Comparison of ENCODE assay signal across 9 cellular contexts in genomic region chr9:69149321-69149807, GRCh38. TPM values are rescaled to one million over a fixed set of nuclear protein-coding genes. Genes with fewer than 3 reads are reported as not detected.
DNase-seq lines count a peak whose midpoint lies in the region; ATAC-seq, FAIRE-seq and TF ChIP-seq lines count a peak whose summit lies in the region.
"Had no signal": no experiment of that assay in that cellular context is flagged by ENCODE, and none has a peak within 500 bp of the region (broad histone marks: within the 10 kb centered on the region; RNA-seq: fewer than 3 reads in every experiment).

No MANE protein-coding gene starts in this region.

- no peaks in the 10 kb centered on the region for H3K9me3 Mint-ChIP-seq in Calu3 (ENCODE audit: low read depth, unreplicated experiment)

- ATAC-seq in Panc1 (peak; percentile 53; the same call in 1 of the 2 replicates), pancreas (peak; percentile 66 to 77 (median 74)), GM21529 (IDR thresholded peaks at IDR 0.05; ENCODE audit: unreplicated experiment) (no peak)

- H3K4me3 ChIP-seq in Panc1 (ENCODE audit: low read depth in 2 of 2, low read length in 2 of 2) (no peak overlapping the region), fibroblast of pulmonary artery (replicated peaks; ENCODE audit: low read depth, low read length) (peak overlapping the region; percentile 26), pancreas (no peak overlapping the region)
- H3K4me3 ChIP-seq: transverse colon had no signal

- DNase-seq in EH (ENCODE audit: low read depth) (peak; percentile 63), Panc1 (ENCODE audit: low read depth, low spot score) (no peak), fibroblast of pulmonary artery (ENCODE audit: low read depth) (peak; percentile 84), pancreas (no peak), T1000 (lab: John Stamatoyannopoulos, UW) (no peak), COR-L47 (lab: John Stamatoyannopoulos, UW) (no peak), Calu3 (no peak)
- DNase-seq: transverse colon had no signal

- BruUV-seq in Panc1 (replicated peaks; lab: Mats Ljungman, UMichigan) (no TSS peak), Calu3 (replicated peaks; lab: Mats Ljungman, UMichigan) (no TSS peak)

- H3K36me3 ChIP-seq in Panc1 (ENCODE audit: control insufficient read depth, insufficient read depth, low read length) (no peaks in the 10 kb centered on the region), pancreas (no peaks in the 10 kb centered on the region)
- H3K36me3 ChIP-seq: transverse colon had no signal

- 17 to 25% methylated on average over 7 of the region's 7 CpGs for WGBS in pancreas, 2 donors

- peaks cover 9% of the 10 kb centered on the region for H3K4me1 Mint-ChIP-seq in Calu3 (ENCODE audit: low read depth, unreplicated experiment)

- H3K27me3 Mint-ChIP-seq in Calu3 (ENCODE audit: unreplicated experiment) = no peaks in the 10 kb centered on the region

- H3K27me3 ChIP-seq in Panc1 (ENCODE audit: control insufficient read depth, insufficient read depth, low read length) (no peaks in the 10 kb centered on the region), pancreas (no peaks in the 10 kb centered on the region)
- H3K27me3 ChIP-seq: transverse colon had no signal

- FAIRE-seq in pancreas (lab: Jason Lieb, UNC) = no peak

- H3K4me1 ChIP-seq in Panc1 (ENCODE audit: control insufficient read depth, insufficient read depth, low read length) (peaks cover 3% of the 10 kb centered on the region; the same call in 1 of the 2 replicates), pancreas (no peaks in the 10 kb centered on the region)

- H3K9me3 ChIP-seq in Panc1 (ENCODE audit: control insufficient read depth, insufficient read depth, low read depth, low read length) (no peaks in the 10 kb centered on the region), pancreas (no peaks in the 10 kb centered on the region)
- H3K9me3 ChIP-seq: transverse colon had no signal

- H3K36me3 Mint-ChIP-seq in Calu3 (ENCODE audit: insufficient read depth, unreplicated experiment) = peaks cover 20% of the 10 kb centered on the region

- H3K4me3 Mint-ChIP-seq in Calu3 (ENCODE audit: low read depth, unreplicated experiment) = no peak overlapping the region

- H3K27ac ChIP-seq in Panc1 (ENCODE audit: low read length) (no peak overlapping the region), pancreas (peak overlapping the region in 2 of 4 donors; percentile 3 to 6)

- POLR2A ChIA-PET in Panc1 (lab: Charles Lee) = no interaction called here

- CTCF ChIA-PET in Panc1 (lab: Charles Lee) (no interaction called here), Calu3 (lab: Charles Lee) (interaction anchor here (0.7 kb wide), 1 partner anchor 118 kb away, joined by 6 read pairs; no protein-coding TSS in a partner anchor)

- no peak overlapping the region for H3K27ac Mint-ChIP-seq in Calu3 (ENCODE audit: unreplicated experiment)

- TF ChIP-seq CTCF in Panc1 (IDR thresholded peaks at IDR 0.05) (no peak; the same call in 1 of the 2 replicates), fibroblast of pulmonary artery (IDR thresholded peaks at IDR 0.05; ENCODE audit: low read length, missing control alignments) (peak; percentile 65), pancreas (IDR thresholded peaks at IDR 0.05) (no peak), Calu3 (IDR thresholded peaks at IDR 0.05; ENCODE audit: unreplicated experiment) (no peak)

- in situ Hi-C loops in Panc1 (cut with HindIII; ENCODE audit: low pct_unique_long_range_greater_than_20kb, low sequenced_read_pairs) = no loop called here

- intact Hi-C loops in Panc1 (cut with micrococcal nuclease; ENCODE audit: unreplicated experiment) = no loop called here
- intact Hi-C loops in pancreas (cut with DNase I) = no loop called here
- intact Hi-C loops in Calu3 (cut with micrococcal nuclease; ENCODE audit: unreplicated experiment) = no loop called here

RNA-seq across cellular contexts. Expression of gene TJP2, which starts 24.7 kb away (rescaled TPM):
- total RNA-seq in Panc1 (2021; ENCODE audit: unreplicated experiment) = 40.2 TPM
- 19.7 TPM for polyA plus RNA-seq in Panc1 (2012; ENCODE audit: insufficient read length)
- 10 to 100 TPM; 29.1 to 70.3 (median 33.4) TPM for total RNA-seq in pancreas
- 10 to 100 TPM; 24.1 to 29.8 TPM for polyA plus RNA-seq in pancreas
- total RNA-seq in Calu3 (2022) = 139 and 160 TPM in 2 replicates

Comparison
In these comparisons a context has a peak if more than half of its experiments do, and no peak if none do; other contexts are left out.
1. DNase-seq: peak in EH (single experiment) and fibroblast of pulmonary artery (single experiment); none in Panc1 (single experiment), pancreas (0 of 6), T1000 (single experiment), COR-L47 (single experiment) and Calu3 (single experiment).